20 cellular contexts compared by ENCODE assay signal in the genomic region with DNA sequence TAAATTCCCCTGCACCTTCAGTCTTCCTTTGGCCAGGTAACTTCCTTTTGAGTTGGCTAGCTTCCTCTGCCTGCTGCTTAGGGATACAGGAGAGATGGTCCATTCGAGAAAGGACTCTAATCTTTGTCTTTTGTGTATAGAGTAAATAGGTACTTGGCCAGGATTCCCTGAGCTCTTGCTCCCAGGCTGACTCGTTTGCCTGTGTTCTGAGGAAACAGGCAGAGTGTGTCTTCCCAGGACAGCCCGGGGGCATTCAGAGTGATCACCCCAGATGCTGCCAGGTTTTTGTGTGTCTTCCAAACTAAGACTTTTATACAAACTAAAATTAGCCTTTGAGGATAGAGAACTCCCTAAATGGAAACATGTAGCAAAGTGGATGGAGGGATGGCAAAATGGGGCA. TPM values are rescaled to one million over a fixed set of nuclear protein-coding genes. Genes with fewer than 3 reads are reported as not detected.
"Had no signal": no experiment of that assay in that cellular context is flagged by ENCODE, and none has a peak within 500 bp of the region (broad histone marks: within the 10 kb centered on the region; RNA-seq: fewer than 3 reads in every experiment).

No MANE protein-coding gene starts in this region.

- ATAC-seq: esophagus mucosa; gastrocnemius medialis; left lung; naive thymus-derived CD4-positive, alpha-beta T cell; sciatic nerve; stimulated activated effector memory CD8-positive, alpha-beta T cell treated with anti-CD3 and anti-CD28 coated beads, Interleukin-12 subunit alpha, Interleukin-12 subunit beta, amount 100 ng/mL, for 72 hours had no signal

- DNase-seq: cortex of kidney; foreskin fibroblast; gastrocnemius medialis; head of caudate nucleus; kidney; left lung; mesendoderm; midbrain; naive thymus-derived CD4-positive, alpha-beta T cell; stimulated activated CD4-positive, alpha-beta T cell treated with anti-CD3 and anti-CD28 coated beads, Interleukin-2, amount 100 ng/mL, for 24 hours; stimulated activated CD4-positive, alpha-beta T cell treated with anti-CD3 and anti-CD28 coated beads, Interleukin-4, amount 100 ng/mL, for 24 hours; stimulated activated naive CD4-positive, alpha-beta T cell treated with Interleukin-2 at 50 U/mL for 16 hours; stomach; thyroid gland; trophoblast cell had no signal

RNA-seq across cellular contexts. Expression of gene TMEM108, which starts 39.5 kb away (rescaled TPM):
- total RNA-seq: dermis microvascular lymphatic vessel endothelial cell; lung microvascular endothelial cell; naive thymus-derived CD4-positive, alpha-beta T cell had no signal
